Comparison of ENCODE assay signal across 34 cellular contexts in genomic region chr2:162482463-162482862, GRCh38.
"Had no signal": no experiment of that assay in that cellular context is flagged by ENCODE, and none has a peak within 500 bp of the region (broad histone marks: within the 10 kb centered on the region; RNA-seq: fewer than 3 reads in every experiment).

No MANE protein-coding gene starts in this region.

- H3K4me3 ChIP-seq: MG63 had no signal

- H3K27ac ChIP-seq: KMS-11 had no signal

- DNase-seq: Karpas-422, Kasumi-1, KG1, MG63, MM.1S, MV-4-11, NCI-H1048, NCI-H1092, NCI-H1092 treated with DMSO at 0.1 percent for 48 hours, NCI-H1105, NCI-H1105 treated with DMSO at 0.1 percent for 48 hours, NCI-H1417, NCI-H1417 treated with DMSO at 0.1 percent for 48 hours, NCI-H1436, NCI-H1436 treated with DMSO at 0.1 percent for 48 hours, NCI-H146, NCI-H1694, NCI-H1694 treated with DMSO at 0.1 percent for 48 hours, NCI-H187, NCI-H187 treated with DMSO at 0.1 percent for 48 hours, NCI-H1930, NCI-H2029, NCI-H2029 treated with DMSO at 0.1 percent for 48 hours, NCI-H2081, NCI-H2081 treated with DMSO at 0.1 percent for 48 hours, NCI-H2107, NCI-H2171, NCI-H2171 treated with DMSO at 0.1 percent for 48 hours, NCI-H2227 treated with DMSO at 0.1 percent for 48 hours, NCI-H226, NCI-H345, NCI-H446, NCI-H446 treated with DMSO at 0.1 percent for 48 hours had no signal

- H3K36me3 ChIP-seq: MG63 had no signal

- H3K9me3 ChIP-seq: MG63 had no signal

- H3K27me3 ChIP-seq: MG63 had no signal
